Comparison of ENCODE assay signal across 9 cellular contexts in genomic region chr11:132402056-132402684, GRCh38.
DNase-seq lines count a peak whose midpoint lies in the region; ATAC-seq, FAIRE-seq and TF ChIP-seq lines count a peak whose summit lies in the region.
"Had no signal": no experiment of that assay in that cellular context is flagged by ENCODE, and none has a peak within 500 bp of the region (broad histone marks: within the 10 kb centered on the region; RNA-seq: fewer than 3 reads in every experiment).

No MANE protein-coding gene starts in this region.

- TF ChIP-seq CTCF in epithelial cell of proximal tubule (conservative IDR thresholded peaks at IDR 0.05; ENCODE audit: low read depth, low read length): peak; percentile 39
- no peak for TF ChIP-seq CTCF in pancreas (IDR thresholded peaks at IDR 0.05)
- TF ChIP-seq CTCF in uterus (IDR thresholded peaks at IDR 0.05): no peak

- peak; percentile 85 for ATAC-seq in GM19043 (IDR thresholded peaks at IDR 0.05; ENCODE audit: low read depth, unreplicated experiment)
- ATAC-seq in HG03439 (IDR thresholded peaks at IDR 0.05; ENCODE audit: unreplicated experiment): peak; percentile 96
- peak in 3 of 4 donors; percentile 53 to 81 (median 72) for ATAC-seq in pancreas

- intact Hi-C loops in pancreas (cut with DNase I) (no loop called here), uterus (cut with DNase I; ENCODE audit: low total_unique reads) (no loop called here)

- H3K9me3 ChIP-seq in pancreas: no peaks in the 10 kb centered on the region
- H3K9me3 ChIP-seq in uterus: no peaks in the 10 kb centered on the region

- H3K4me3 ChIP-seq in epithelial cell of proximal tubule (ENCODE audit: low read depth, low read length) (no peak overlapping the region), pancreas (no peak overlapping the region), uterus (no peak overlapping the region)

- no peak for TF ChIP-seq POLR2A in uterus (IDR thresholded peaks at IDR 0.05)

- no peak for FAIRE-seq in pancreas (lab: Jason Lieb, UNC)
- FAIRE-seq: colon had no signal

- peaks cover 0 to 4% (median 0%) of the 10 kb centered on the region in 4 donors for H3K27me3 ChIP-seq in pancreas
- H3K27me3 ChIP-seq in uterus: no peaks in the 10 kb centered on the region

- 6 to 10% methylated on average over 8 of the region's 8 CpGs for WGBS in pancreas, 2 donors

- no peaks in the 10 kb centered on the region for H3K4me1 ChIP-seq in pancreas
- H3K4me1 ChIP-seq in uterus: no peaks in the 10 kb centered on the region

- DNase-seq in AG20443 (ENCODE audit: low spot score) (peak; percentile 73), NCI-H82 treated with DMSO at 0.1 percent for 48 hours (lab: John Stamatoyannopoulos, UW; ENCODE audit: unreplicated experiment) (peak; percentile 8), epithelial cell of proximal tubule (ENCODE audit: low read depth) (no peak), pancreas (no peak), NCI-H226 (no peak), uterus (no peak)

- H3K27ac ChIP-seq in pancreas (no peak overlapping the region), uterus (no peak overlapping the region)

- H3K36me3 ChIP-seq in pancreas (no peaks in the 10 kb centered on the region), uterus (no peaks in the 10 kb centered on the region)

Comparison
In these comparisons a context has a peak if more than half of its experiments do, and no peak if none do; other contexts are left out.
1. DNase-seq: peak in AG20443 (single experiment) and NCI-H82 treated with DMSO at 0.1 percent for 48 hours (single experiment); none in epithelial cell of proximal tubule (single experiment), pancreas (0 of 6), NCI-H226 (single experiment) and uterus (0 of 2).
2. Peak in every context shown above with its lines, with median percentiles within 50 percentile points of each other: ATAC-seq.